ENCODE assay signal across 8 cellular contexts in genomic region chr3:10008588-10009344, GRCh38. TPM values are rescaled to one million over a fixed set of nuclear protein-coding genes. Genes with fewer than 3 reads are reported as not detected.
DNase-seq lines count a peak whose midpoint lies in the region; ATAC-seq and TF ChIP-seq lines count a peak whose summit lies in the region.

No MANE protein-coding gene starts in this region.

- H3F3A ChIP-seq in neural cell (ENCODE audit: insufficient read depth, low read length, poor library complexity, severe bottlenecking) = no peaks in the 10 kb centered on the region

- H3K27me3 ChIP-seq in RWPE2 (ENCODE audit: insufficient read depth, poor library complexity, severe bottlenecking) (no peaks in the 10 kb centered on the region), foreskin keratinocyte (no peaks in the 10 kb centered on the region), neural cell (ENCODE audit: insufficient read depth, low read depth, low read length) (no peaks in the 10 kb centered on the region), stomach (no peaks in the 10 kb centered on the region)

- intact Hi-C loops in stomach (cut with DNase I; ENCODE audit: low total_unique reads) = no loop called here

- TF ChIP-seq RAD21 in neural cell (conservative IDR thresholded peaks at IDR 0.05) = no peak

- no peaks in the 10 kb centered on the region for H3K9me3 ChIP-seq in RWPE2 (ENCODE audit: severe bottlenecking)
- H3K9me3 ChIP-seq in neural cell (ENCODE audit: low read length) = no peaks in the 10 kb centered on the region
- H3K9me3 ChIP-seq in stomach = no peaks in the 10 kb centered on the region

- H3K36me3 ChIP-seq in RWPE2 (ENCODE audit: low read depth) = peaks cover 4% of the 10 kb centered on the region; the same call in 1 of the 2 replicates
- H3K36me3 ChIP-seq in neural cell (ENCODE audit: insufficient read depth, low read length) = no peaks in the 10 kb centered on the region
- no peaks in the 10 kb centered on the region for H3K36me3 ChIP-seq in stomach

- peak overlapping the region; percentile 19 for H3K4me3 ChIP-seq in RWPE2 (ENCODE audit: severe bottlenecking)
- peak overlapping the region; percentile 54 for H3K4me3 ChIP-seq in neural cell (ENCODE audit: low read length)
- peak overlapping the region; percentile 35 to 58 (median 50) for H3K4me3 ChIP-seq in stomach

- no peak for TF ChIP-seq CTCF in RWPE2 (IDR thresholded peaks at IDR 0.05; ENCODE audit: poor library complexity, severe bottlenecking)
- TF ChIP-seq CTCF in foreskin keratinocyte (conservative IDR thresholded peaks at IDR 0.05) = no peak
- no peak for TF ChIP-seq CTCF in neural cell (IDR thresholded peaks at IDR 0.05; ENCODE audit: poor library complexity, severe bottlenecking)
- no peak for TF ChIP-seq CTCF in stomach (IDR thresholded peaks at IDR 0.05)

- H3K9me2 ChIP-seq in neural cell (ENCODE audit: insufficient read depth, low read length) = no peaks in the 10 kb centered on the region

- 3 to 7% (median 5%) methylated on average over 15 to 23 of the region's 23 CpGs for WGBS in stomach, 5 donors

- TF ChIP-seq EP300 in neural cell (conservative IDR thresholded peaks at IDR 0.05; ENCODE audit: poor library complexity, severe bottlenecking) = no peak
- no peak for TF ChIP-seq EP300 in stomach (IDR thresholded peaks at IDR 0.05)

- no peaks in the 10 kb centered on the region for H3K4me1 ChIP-seq in RWPE2 (ENCODE audit: insufficient read depth, poor library complexity, severe bottlenecking)
- no peaks in the 10 kb centered on the region for H3K4me1 ChIP-seq in foreskin keratinocyte
- peaks cover 27 to 36% (median 35%) of the 10 kb centered on the region in 4 donors for H3K4me1 ChIP-seq in stomach

- no peak overlapping the region for H3K4me2 ChIP-seq in neural cell (ENCODE audit: low read length)

- H3K9ac ChIP-seq in neural cell (ENCODE audit: low read length) = peak overlapping the region; percentile 23

- peaks cover 4% of the 10 kb centered on the region for H3K79me2 ChIP-seq in neural cell (replicated peaks; ENCODE audit: insufficient read depth, low read length)

- no peak overlapping the region for H2AFZ ChIP-seq in neural cell (ENCODE audit: low read depth, low read length)

- H3K27ac ChIP-seq in RWPE2 (ENCODE audit: poor library complexity, severe bottlenecking) = no peak overlapping the region
- H3K27ac ChIP-seq in foreskin keratinocyte = no peak overlapping the region
- H3K27ac ChIP-seq in neural cell (ENCODE audit: low read length) = no peak overlapping the region
- H3K27ac ChIP-seq in stomach = peak overlapping the region; percentile 44 to 83 (median 76)

- peak; percentile 63 for ATAC-seq in GM19025 (IDR thresholded peaks at IDR 0.05; ENCODE audit: low read depth, unreplicated experiment)
- peak; percentile 69 for ATAC-seq in HG03432 (IDR thresholded peaks at IDR 0.05; ENCODE audit: unreplicated experiment)
- peak; percentile 62 for ATAC-seq in RWPE2 (ENCODE audit: low read depth)
- peak; percentile 68 for ATAC-seq in foreskin keratinocyte

- H4K20me1 ChIP-seq in neural cell (ENCODE audit: insufficient read depth) = no peaks in the 10 kb centered on the region

- DNase-seq in AG08396 (ENCODE audit: low spot score) = peak; percentile 87
- no peak for DNase-seq in RWPE2 (ENCODE audit: low spot score)
- DNase-seq in activated gamma-delta T cell treated with Interleukin-2 at 50 U/mL for 16 hours = peak; percentile 59
- peak in 1 of 2 donors; percentile 42 for DNase-seq in foreskin keratinocyte
- DNase-seq in stomach = peak; percentile 96

- TF ChIP-seq POLR2A in stomach (IDR thresholded peaks at IDR 0.05) = no peak

TF ChIP-seq in neural cell, 6 proteins besides CTCF, POLR2A, EP300 and RAD21:
- TF ChIP-seq TAF1 (IDR thresholded peaks at IDR 0.05; ENCODE audit: low read depth) (no peak), POLR2AphosphoS5 (IDR thresholded peaks at IDR 0.05) (peak; percentile 10)

RNA-seq across cellular contexts. Expression of gene FANCD2, which starts 17.5 kb away (rescaled TPM):
- 31.8 and 45.0 TPM in 2 replicates for total RNA-seq in foreskin keratinocyte
- polyA plus RNA-seq in foreskin keratinocyte = 13.0 and 24.3 TPM in 2 replicates
- 0.86 and 3.3 TPM in 2 replicates for polyA plus RNA-seq in neural cell
- polyA minus RNA-seq in neural cell = 4.3 and 5.4 TPM in 2 replicates
- 10 to 100 TPM in 1 of 5 donors, 1 to 10 TPM in 4; 1.3 to 21.1 (median 6.1) TPM for total RNA-seq in stomach
- 1 to 10 TPM in 2 of 3 donors, under 1 TPM in 1; 0.61 to 6.3 (median 5.3) TPM for polyA plus RNA-seq in stomach

RNA-seq across cellular contexts. Expression of gene EMC3, which starts 22.1 kb away (rescaled TPM):
- total RNA-seq in foreskin keratinocyte (43.4 and 56.1 TPM in 2 replicates), stomach (10 to 100 TPM; 10.5 to 71.0 (median 34.1) TPM)
- polyA plus RNA-seq in foreskin keratinocyte (62.2 and 64.3 TPM in 2 replicates), neural cell (88.9 and 117 TPM in 2 replicates), stomach (10 to 100 TPM; 32.2 to 54.4 (median 38.3) TPM)
- 50.2 and 52.1 TPM in 2 replicates for polyA minus RNA-seq in neural cell

RNA-seq across cellular contexts. Expression of gene PRRT3, which starts 56.6 kb away (rescaled TPM):
- total RNA-seq in foreskin keratinocyte (1.5 and 1.9 TPM in 2 replicates), stomach (10 to 100 TPM in 1 of 5 donors, 1 to 10 TPM in 2, under 1 TPM in 2; 0.58 to 31.6 (median 5.4) TPM)
- polyA plus RNA-seq in foreskin keratinocyte (1.3 and 1.4 TPM in 2 replicates), neural cell (2.9 and 4.3 TPM in 2 replicates), stomach (under 1 TPM; 0.44 to 0.92 (median 0.80) TPM)
- polyA minus RNA-seq in neural cell = 10.0 and 11.7 TPM in 2 replicates

Comparison
In these comparisons a context has a peak if more than half of its experiments do, and no peak if none do; other contexts are left out.
1. H3K27ac ChIP-seq: peak in stomach (5 of 5); none in RWPE2 (single experiment), foreskin keratinocyte (single experiment) and neural cell (single experiment).
2. Peak in every context shown above with its lines, with median percentiles within 50 percentile points of each other: ATAC-seq and H3K4me3 ChIP-seq.